ENCODE assay signal across 23 cellular contexts in genomic region chr14:66046591-66046990, GRCh38.
"Had no signal": no experiment of that assay in that cellular context is flagged by ENCODE, and none has a peak within 500 bp of the region (broad histone marks: within the 10 kb centered on the region; RNA-seq: fewer than 3 reads in every experiment).

No MANE protein-coding gene starts in this region.

- H3K9me3 ChIP-seq: esophagus muscularis mucosa, right lobe of liver, thoracic aorta had no signal

- H3K36me3 ChIP-seq: esophagus muscularis mucosa, neural progenitor cell, right lobe of liver, thoracic aorta had no signal

- H3K27ac ChIP-seq: esophagus muscularis mucosa, neural progenitor cell, right lobe of liver, skin epidermis, thoracic aorta had no signal

- H3K4me3 ChIP-seq: esophagus muscularis mucosa, neural progenitor cell, right lobe of liver, skin epidermis, thoracic aorta had no signal

- ATAC-seq: natural killer cell; right lobe of liver; stimulated activated effector memory CD8-positive, alpha-beta T cell treated with anti-CD3 and anti-CD28 coated beads, Interleukin-12 subunit alpha, Interleukin-12 subunit beta, amount 100 ng/mL, for 72 hours; T-helper 17 cell had no signal

- DNase-seq: activated CD4-positive, alpha-beta memory T cell treated with anti-CD3 and anti-CD28 coated beads, Interleukin-2, amount 10 ng/mL, durations not matched to agents 7 days and 5 days; activated CD4-positive, alpha-beta T cell treated with anti-CD3 and anti-CD28 coated beads, Interleukin-2, amount 10 ng/mL, durations not matched to agents 24 days and 14 days; activated CD4-positive, CD25-positive, alpha-beta regulatory T cell treated with anti-CD3 and anti-CD28 coated beads, Interleukin-2, amount 50 U/mL, for 72 hours; activated CD8-positive, alpha-beta memory T cell treated with anti-CD3 and anti-CD28 coated beads, Interleukin-2, amount 50 U/mL, for 48 hours; activated gamma-delta T cell; activated naive CD4-positive, alpha-beta T cell treated with anti-CD3 and anti-CD28 coated beads, Interleukin-2, amount 50 U/mL, for 16 hours; activated T-cell treated with anti-CD3 and anti-CD28 coated beads, Interleukin-2, amount 50 U/mL, for 24 hours; amygdala; central memory CD4-positive, alpha-beta T cell; foreskin melanocyte; islet precursor cell; natural killer cell; posterior cingulate gyrus; right lobe of liver; stimulated activated CD4-positive, alpha-beta T cell treated with anti-CD3 and anti-CD28 coated beads, Interleukin-4, amount 100 ng/mL, for 24 hours; T-helper 17 cell; T1000; trophoblast cell had no signal

- H3K4me2 ChIP-seq: neural progenitor cell had no signal

- H3K9ac ChIP-seq: neural progenitor cell had no signal

- H3K4me1 ChIP-seq: esophagus muscularis mucosa, right lobe of liver had no signal

- H3K27me3 ChIP-seq: esophagus muscularis mucosa, neural progenitor cell, right lobe of liver had no signal

- H2AFZ ChIP-seq: neural progenitor cell had no signal
